In the genomic region with DNA sequence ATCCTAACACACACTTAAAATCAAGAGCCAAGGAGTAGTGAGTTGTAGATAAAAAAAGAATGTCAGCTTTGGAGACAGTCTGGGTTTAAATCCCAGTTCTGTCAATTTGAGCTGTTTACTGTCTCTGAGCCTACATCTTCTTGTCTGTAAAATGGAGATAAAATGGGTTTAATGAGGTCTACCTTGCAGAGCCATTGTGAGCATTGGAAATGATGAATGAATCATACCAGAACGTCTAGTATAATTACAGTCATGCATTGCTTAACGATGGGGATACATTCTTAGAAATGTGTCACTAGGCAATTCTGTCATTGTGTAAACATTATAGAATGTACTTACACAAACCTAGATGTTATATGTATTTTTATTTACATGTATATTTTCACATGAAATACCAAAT, we compare ENCODE assay signal across 17 cellular contexts. TPM values are rescaled to one million over a fixed set of nuclear protein-coding genes. Genes with fewer than 3 reads are reported as not detected.
A peak's percentile ranks its signal among the peaks of the same experiment; 100 is the strongest.
DNase-seq lines count a peak whose midpoint lies in the region; ATAC-seq, FAIRE-seq and TF ChIP-seq lines count a peak whose summit lies in the region.
"Had no signal": no experiment of that assay in that cellular context is flagged by ENCODE, and none has a peak within 500 bp of the region (broad histone marks: within the 10 kb centered on the region; RNA-seq: fewer than 3 reads in every experiment).

No MANE protein-coding gene starts in this region.

- H3K56ac ChIP-seq in IMR-90 (ENCODE audit: extremely low read depth, insufficient read depth, low read length) = no peak overlapping the region

- H3K23ac ChIP-seq in IMR-90 (ENCODE audit: low read depth, low read length) = no peak overlapping the region

- intact Hi-C loops in IMR-90 (cut with micrococcal nuclease) (no loop called here), stomach (cut with DNase I; ENCODE audit: low total_unique reads) (no loop called here)

- FAIRE-seq in bronchial epithelial cell (lab: Jason Lieb, UNC) = no peak

- peak; percentile 13; the same call in 1 of the 2 replicates for ATAC-seq in IMR-90 (ENCODE audit: low read depth)
- ATAC-seq: activated CD8-positive, alpha-beta T cell treated with anti-CD3 and anti-CD28 coated beads, Interleukin-2, amount 10 ng/mL, durations not matched to agents 7 days and 5 days had no signal

- H2AK5ac ChIP-seq in IMR-90 (ENCODE audit: low read depth, low read length) = no peak overlapping the region

- in situ Hi-C loops in IMR-90 (cut with MboI; ENCODE audit: low sequenced_read_pairs) = no loop called here

- H3K27me3 ChIP-seq in IMR-90 (ENCODE audit: control insufficient read depth, insufficient read depth, low read length) = no peaks in the 10 kb centered on the region; the same call in 1 of the 2 replicates
- H3K27me3 ChIP-seq in bronchial epithelial cell (ENCODE audit: control insufficient read depth, insufficient read depth, low read length) = no peaks in the 10 kb centered on the region
- no peaks in the 10 kb centered on the region for H3K27me3 ChIP-seq in stomach
- H3K27me3 ChIP-seq: cardiac muscle cell, sigmoid colon had no signal

- H2BK120ac ChIP-seq in IMR-90 (ENCODE audit: low read depth, low read length) = no peak overlapping the region

- no peak overlapping the region for H3K4me3 ChIP-seq in AG10803 (ENCODE audit: low read length)
- no peak overlapping the region for H3K4me3 ChIP-seq in IMR-90 (ENCODE audit: insufficient read depth, low read depth, low read length)
- no peak overlapping the region for H3K4me3 ChIP-seq in bronchial epithelial cell (ENCODE audit: low read depth, low read length)
- no peak overlapping the region for H3K4me3 ChIP-seq in stomach
- H3K4me3 ChIP-seq: cardiac muscle cell, sigmoid colon had no signal

- H3K9me3 ChIP-seq in IMR-90 (ENCODE audit: control insufficient read depth, insufficient read depth, low read length) = no peaks in the 10 kb centered on the region
- H3K9me3 ChIP-seq in stomach = no peaks in the 10 kb centered on the region
- H3K9me3 ChIP-seq: sigmoid colon had no signal

- H3K27ac ChIP-seq in IMR-90 (ENCODE audit: insufficient read depth, low read length) (no peak overlapping the region), stomach (no peak overlapping the region)
- H3K27ac ChIP-seq: cardiac muscle cell, sigmoid colon, WERI-Rb-1 had no signal

- TF ChIP-seq EP300 in stomach (IDR thresholded peaks at IDR 0.05) = no peak

- H4K91ac ChIP-seq in IMR-90 (ENCODE audit: insufficient read depth, low read depth, low read length) = no peak overlapping the region

- no peak overlapping the region for H2BK5ac ChIP-seq in IMR-90 (ENCODE audit: low read depth, low read length, poor library complexity, severe bottlenecking)

- TF ChIP-seq RAD21 in IMR-90 (IDR thresholded peaks at IDR 0.05; ENCODE audit: low read length) = no peak

- no peak overlapping the region for H3K14ac ChIP-seq in IMR-90 (replicated peaks; ENCODE audit: low read depth, low read length)

- BruUV-seq in IMR-90 (replicated peaks; lab: Mats Ljungman, UMichigan) = no TSS peak

- TF ChIP-seq POLR2A in IMR-90 (IDR thresholded peaks at IDR 0.05; ENCODE audit: low read depth, low read length) (no peak), stomach (IDR thresholded peaks at IDR 0.05) (no peak)

- no peak overlapping the region for H4K8ac ChIP-seq in IMR-90 (ENCODE audit: low read depth in 2 of 2, low read length in 2 of 2)

- H3K4me1 ChIP-seq in IMR-90 (ENCODE audit: control insufficient read depth, insufficient read depth, low read length) (no peaks in the 10 kb centered on the region; the same call in 1 of the 2 replicates), stomach (peaks cover 0 to 5% (median 0%) of the 10 kb centered on the region in 4 donors)
- H3K4me1 ChIP-seq: sigmoid colon had no signal

- no peak overlapping the region for H3K9ac ChIP-seq in IMR-90 (ENCODE audit: low read depth, low read length)

- H4K20me1 ChIP-seq in IMR-90 (ENCODE audit: insufficient read depth, low read length) = no peaks in the 10 kb centered on the region

- no peak overlapping the region for H4K5ac ChIP-seq in IMR-90 (ENCODE audit: low read depth, low read length)

- TF ChIP-seq CTCF in AG10803 (conservative IDR thresholded peaks at IDR 0.05; ENCODE audit: low read length) = no peak
- TF ChIP-seq CTCF in IMR-90 (conservative IDR thresholded peaks at IDR 0.05; ENCODE audit: low read depth, low read length) = no peak
- no peak for TF ChIP-seq CTCF in bronchial epithelial cell (IDR thresholded peaks at IDR 0.05; ENCODE audit: insufficient read depth, low read length, severe bottlenecking)
- no peak for TF ChIP-seq CTCF in stomach (IDR thresholded peaks at IDR 0.05)

- H2BK15ac ChIP-seq in IMR-90 (ENCODE audit: low read depth, low read length) = no peak overlapping the region

- no peaks in the 10 kb centered on the region for H3K79me1 ChIP-seq in IMR-90 (ENCODE audit: low read depth in 1 of 2, low read length in 2 of 2)

- no peaks in the 10 kb centered on the region; the same call in 1 of the 2 replicates for H3K9me1 ChIP-seq in IMR-90 (ENCODE audit: insufficient read depth, low read length)

- H2AFZ ChIP-seq in IMR-90 (replicated peaks; ENCODE audit: low read length, poor library complexity) = no peak overlapping the region

- no peak overlapping the region for H2AK9ac ChIP-seq in IMR-90 (replicated peaks; ENCODE audit: low read depth, low read length, poor library complexity)

- DNase-seq in AG10803 (ENCODE audit: low read depth) = peak; percentile 38
- DNase-seq in IMR-90 = peak; percentile 44
- peak; percentile 93 for DNase-seq in bronchial epithelial cell (ENCODE audit: low read depth)
- peak; percentile 30 for DNase-seq in kidney tubule cell (ENCODE audit: low spot score)
- DNase-seq in GM19240 (ENCODE audit: insufficient read length, low spot score) = no peak
- DNase-seq in cerebellar nuclear complex (lab: John Stamatoyannopoulos, UW) = no peak
- DNase-seq in NCI-H345 treated with DMSO at 0.1 percent for 48 hours (lab: John Stamatoyannopoulos, UW; ENCODE audit: unreplicated experiment) = no peak
- DNase-seq in stomach = no peak
- DNase-seq: activated CD8-positive, alpha-beta T cell treated with anti-CD3 and anti-CD28 coated beads, Interleukin-2, amount 10 ng/mL, durations not matched to agents 7 days and 5 days; activated naive CD8-positive, alpha-beta T cell treated with anti-CD3 and anti-CD28 coated beads, Interleukin-2, amount 10 ng/mL, durations not matched to agents 7 days and 5 days; COR-L47; NCI-H1105; RPMI8226; sigmoid colon; stimulated activated CD4-positive, alpha-beta T cell treated with anti-CD3 and anti-CD28 coated beads, Interleukin-2, amount 100 ng/mL, for 48 hours; WERI-Rb-1 had no signal

- no peak overlapping the region for H3K4ac ChIP-seq in IMR-90 (ENCODE audit: low read depth, low read length)

- H3K18ac ChIP-seq in IMR-90 (ENCODE audit: low read depth, low read length) = no peak overlapping the region

- dilution Hi-C loops in IMR-90 (cut with HindIII; ENCODE audit: low sequenced_read_pairs, unreplicated experiment) = no loop called here

- no CpG with 5 or more reads among the region's 2 CpGs for WGBS in IMR-90 (ENCODE audit: extremely low coverage in 2 of 2, insufficient read length in 1 of 2), 2 experiments
- WGBS in stomach, 5 donors = 45 to 76% (median 49%) methylated on average over 2 of the region's 2 CpGs

- H3K4me2 ChIP-seq in IMR-90 (ENCODE audit: low read depth, low read length) = no peak overlapping the region

- no peak overlapping the region for H2BK20ac ChIP-seq in IMR-90 (ENCODE audit: low read depth, low read length)

- CTCF ChIA-PET in IMR-90 (lab: Yijun Ruan, JAX) = no interaction called here

- POLR2A ChIA-PET in IMR-90 (lab: Charles Lee; ENCODE audit: unreplicated experiment) = no interaction called here

- H3K36me3 ChIP-seq in IMR-90 (ENCODE audit: control insufficient read depth, insufficient read depth, low read length) (no peaks in the 10 kb centered on the region; the same call in 1 of the 2 replicates), bronchial epithelial cell (ENCODE audit: control insufficient read depth, insufficient read depth, low read length) (peaks cover 2% of the 10 kb centered on the region), stomach (peaks cover 0 to 71% (median 23%) of the 10 kb centered on the region in 4 donors)

TF ChIP-seq in IMR-90, 13 proteins besides CTCF, POLR2A, EP300 and RAD21:
- TF ChIP-seq SMC3 (IDR thresholded peaks at IDR 0.05; ENCODE audit: low read depth, low read length) = no peak
- peak; percentile 36; the same call in 1 of the 2 replicates for TF ChIP-seq FOS (IDR thresholded peaks at IDR 0.05; ENCODE audit: low read depth, low read length)
- no peak for TF ChIP-seq MAZ (IDR thresholded peaks at IDR 0.05; ENCODE audit: borderline replicate concordance, low read depth, low read length)
- TF ChIP-seq CEBPB (IDR thresholded peaks at IDR 0.05; ENCODE audit: low read depth, low read length) = peak; percentile 90

RNA-seq across cellular contexts. Expression of gene SGK2, which starts 17.6 kb away (rescaled TPM):
- total RNA-seq in IMR-90 (2012; rRNA removed) (under 0.01 TPM in 1 of 2 replicates, not detected in the other), bronchial epithelial cell (0.38 and 0.53 TPM in 2 replicates), stomach (100 to 1,000 TPM in 1 of 5 donors, 10 to 100 TPM in 4; 21.7 to 118 (median 51.4) TPM)
- polyA plus RNA-seq in IMR-90 (2012; rRNA removed) (0.10 TPM in 1 of 2 replicates, not detected in the other), stomach (10 to 100 TPM in 2 of 3 donors, 1 to 10 TPM in 1; 2.1 to 19.2 (median 15.3) TPM)
- polyA plus RNA-seq in IMR-90 (2012; cell fraction: cytosol; rRNA removed) = not detected in 2 replicates
- 1.4 and 2.0 TPM in 2 replicates for polyA plus RNA-seq in IMR-90 (2012; cell fraction: nucleus; rRNA removed; ENCODE audit: low replicate concordance)
- polyA plus RNA-seq: cardiac muscle cell had no signal

RNA-seq across cellular contexts. Expression of gene L3MBTL1, which starts 33.7 kb away (rescaled TPM):
- total RNA-seq in IMR-90 (2012; rRNA removed) (1.7 and 2.2 TPM in 2 replicates), bronchial epithelial cell (5.0 and 5.6 TPM in 2 replicates), stomach (10 to 100 TPM in 3 of 5 donors, 1 to 10 TPM in 2; 8.2 to 28.7 (median 18.4) TPM)
- polyA plus RNA-seq in IMR-90 (2012; rRNA removed) (4.3 and 4.5 TPM in 2 replicates), stomach (1 to 10 TPM in 2 of 3 donors, under 1 TPM in 1; 0.76 to 6.5 (median 1.7) TPM)
- polyA plus RNA-seq in IMR-90 (2012; cell fraction: cytosol; rRNA removed) = 1.1 TPM in 2 replicates
- polyA plus RNA-seq in IMR-90 (2012; cell fraction: nucleus; rRNA removed; ENCODE audit: low replicate concordance) = 38.8 and 40.5 TPM in 2 replicates

RNA-seq across cellular contexts. Expression of gene IFT52, which starts 49.5 kb away (rescaled TPM):
- total RNA-seq in IMR-90 (2012; rRNA removed) (55.6 and 60.8 TPM in 2 replicates), bronchial epithelial cell (22.6 and 23.8 TPM in 2 replicates), stomach (10 to 100 TPM in 1 of 5 donors, 1 to 10 TPM in 2, under 1 TPM in 1, not detected in 1; 0.45 to 41.5 (median 6.4) TPM)
- polyA plus RNA-seq in IMR-90 (2012; rRNA removed) (29.7 and 31.2 TPM in 2 replicates), stomach (10 to 100 TPM; 12.9 to 24.9 (median 17.6) TPM)
- polyA plus RNA-seq in IMR-90 (2012; cell fraction: cytosol; rRNA removed) = 13.8 and 27.8 TPM in 2 replicates
- polyA plus RNA-seq in IMR-90 (2012; cell fraction: nucleus; rRNA removed; ENCODE audit: low replicate concordance) = 4.8 and 15.4 TPM in 2 replicates

Comparison
In these comparisons a context has a peak if more than half of its experiments do, and no peak if none do; other contexts are left out.
1. DNase-seq: peak in AG10803 (single experiment), IMR-90 (single experiment), bronchial epithelial cell (single experiment) and kidney tubule cell (single experiment); none in GM19240 (single experiment), cerebellar nuclear complex (0 of 2), NCI-H345 treated with DMSO at 0.1 percent for 48 hours (single experiment) and stomach (single experiment).
2. RNA of gene SGK2, which starts 17.6 kb away (total RNA-seq): 21.7 to 118 TPM in stomach; 0.38 to 0.53 TPM in bronchial epithelial cell and under 0.01 TPM in IMR-90; every median in the first group is over 10 times any median in the second.